1 cellular context compared by ENCODE assay signal in genomic region chr12:120783197-120783596, GRCh38.
TF ChIP-seq lines count a peak whose summit lies in the region.

No MANE protein-coding gene starts in this region.

TF ChIP-seq in IMR-90, 13 proteins besides CTCF, POLR2A, EP300 and RAD21 (continued from another document):
- TF ChIP-seq CHD1 (IDR thresholded peaks at IDR 0.05; ENCODE audit: low read depth, low read length) (no peak), BHLHE40 (IDR thresholded peaks at IDR 0.05; ENCODE audit: low read depth, low read length) (no peak), SMC3 (IDR thresholded peaks at IDR 0.05; ENCODE audit: low read depth, low read length) (no peak), MAFK (IDR thresholded peaks at IDR 0.05; ENCODE audit: low read depth, low read length) (no peak), RFX5 (IDR thresholded peaks at IDR 0.05; ENCODE audit: low read depth, low read length) (no peak), ELK1 (IDR thresholded peaks at IDR 0.05; ENCODE audit: borderline replicate concordance, low read depth, low read length) (no peak), NFE2L2 (IDR thresholded peaks at IDR 0.05; ENCODE audit: low read depth, low read length) (no peak), RCOR1 (IDR thresholded peaks at IDR 0.05; ENCODE audit: insufficient replicate concordance, low read length) (no peak), USF2 (IDR thresholded peaks at IDR 0.05; ENCODE audit: low read depth, low read length) (no peak), FOS (IDR thresholded peaks at IDR 0.05; ENCODE audit: low read depth, low read length) (no peak)
